1 cellular context compared by ENCODE assay signal in genomic region chr3:38085943-38086324, GRCh38.
TF ChIP-seq lines count a peak whose summit lies in the region.

No MANE protein-coding gene starts in this region.

TF ChIP-seq in GM12878, 131 proteins besides CTCF, POLR2A, EP300 and RAD21:
- no peak for TF ChIP-seq FOXM1 (IDR thresholded peaks at IDR 0.05; ENCODE audit: low read depth, low read length)
